Comparison of ENCODE assay signal across 13 cellular contexts in the genomic region with DNA sequence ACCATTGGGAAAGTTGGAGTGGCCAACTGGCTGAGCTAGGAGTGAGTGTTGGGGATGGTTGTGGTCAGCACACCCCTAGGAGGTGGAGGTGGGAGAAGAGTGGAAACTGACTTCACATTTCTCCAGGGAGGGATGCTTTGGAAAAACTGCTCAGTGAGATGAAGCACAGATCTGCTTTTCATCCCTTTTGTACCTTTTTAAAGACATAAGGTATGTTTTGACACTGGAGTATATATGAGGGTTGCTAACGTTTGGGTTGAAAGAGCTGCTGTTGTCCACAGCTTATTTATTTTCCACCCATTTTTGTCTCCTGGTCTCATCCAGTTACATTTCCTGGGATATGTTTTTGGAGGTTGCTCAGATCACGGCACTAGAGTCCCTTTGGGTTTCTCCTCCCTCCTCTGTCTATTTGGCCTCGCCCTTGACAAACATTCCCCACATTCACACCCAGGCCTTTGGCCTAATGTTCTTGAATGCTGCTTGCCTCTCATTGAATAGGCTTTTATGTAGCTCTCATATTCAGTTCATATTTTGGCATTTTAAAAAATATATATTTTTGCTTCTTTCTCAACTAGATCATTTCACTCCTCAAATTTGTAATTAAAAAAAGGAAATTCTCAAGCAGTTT. TPM values are rescaled to one million over a fixed set of nuclear protein-coding genes. Genes with fewer than 3 reads are reported as not detected.
DNase-seq lines count a peak whose midpoint lies in the region; ATAC-seq and TF ChIP-seq lines count a peak whose summit lies in the region.
"Had no signal": no experiment of that assay in that cellular context is flagged by ENCODE, and none has a peak within 500 bp of the region (broad histone marks: within the 10 kb centered on the region; RNA-seq: fewer than 3 reads in every experiment).

No MANE protein-coding gene starts in this region.

- H3K4me1 ChIP-seq in CD8-positive, alpha-beta T cell (ENCODE audit: insufficient read depth, low read length): peaks cover 3% of the 10 kb centered on the region
- H3K4me1 ChIP-seq in OCI-LY1 (ENCODE audit: insufficient read depth, low read length, severe bottlenecking) (peaks cover 96% of the 10 kb centered on the region), esophagus (ENCODE audit: control insufficient read depth in 2 of 2, insufficient read depth in 2 of 2, low read length in 1 of 2) (peaks cover 0 to 17% of the 10 kb centered on the region in 2 donors), psoas muscle (peaks cover 29% of the 10 kb centered on the region)
- H3K4me1 ChIP-seq: parathyroid adenoma had no signal

- H4K20me1 ChIP-seq in OCI-LY1 (ENCODE audit: insufficient read depth, low read length): no peaks in the 10 kb centered on the region

- DNase-seq in CD8-positive, alpha-beta T cell: no peak
- DNase-seq in neural crest cell (ENCODE audit: low read depth, low spot score) (no peak), SIG-M5 (lab: John Stamatoyannopoulos, UW) (no peak), foreskin melanocyte (no peak), amniotic stem cell (lab: John Stamatoyannopoulos, UW) (no peak), psoas muscle (no peak)
- DNase-seq: activated naive CD8-positive, alpha-beta T cell treated with anti-CD3 and anti-CD28 coated beads, Interleukin-2, amount 10 ng/mL, durations not matched to agents 7 days and 5 days; CD4-positive, CD25-positive, alpha-beta regulatory T cell; IMR-90 had no signal

- 28 to 32% methylated on average over 3 of the region's 3 CpGs for WGBS in esophagus, 2 donors
- 45 to 69% (median 46%) methylated on average over 3 of the region's 3 CpGs for WGBS in psoas muscle, 3 donors

- no peaks in the 10 kb centered on the region for H3K9me2 ChIP-seq in OCI-LY1 (ENCODE audit: low read depth, low read length)

- H3K4me3 ChIP-seq in CD8-positive, alpha-beta T cell (ENCODE audit: low read depth, low read length): no peak overlapping the region
- H3K4me3 ChIP-seq in OCI-LY1 (ENCODE audit: low read depth, low read length, poor library complexity, severe bottlenecking): peak overlapping the region; percentile 7
- H3K4me3 ChIP-seq in esophagus (ENCODE audit: low read depth in 1 of 2, low read length in 2 of 2): no peak overlapping the region
- H3K4me3 ChIP-seq in psoas muscle: no peak overlapping the region

- no peaks in the 10 kb centered on the region for H3K27me3 ChIP-seq in CD8-positive, alpha-beta T cell (ENCODE audit: insufficient read depth, low read length)
- no peaks in the 10 kb centered on the region for H3K27me3 ChIP-seq in OCI-LY1 (ENCODE audit: insufficient read depth, low read length)
- no peaks in the 10 kb centered on the region for H3K27me3 ChIP-seq in esophagus (ENCODE audit: control insufficient read depth in 1 of 2, insufficient read depth in 2 of 2, low read length in 2 of 2)
- no peaks in the 10 kb centered on the region for H3K27me3 ChIP-seq in psoas muscle (ENCODE audit: insufficient read depth in 3 of 3, low read length in 2 of 3)

- 0 out of 2 replicates have a peak, but pooled peaks cover 2% of the 10 kb centered on the region for H3F3A ChIP-seq in OCI-LY1 (ENCODE audit: insufficient read depth, low read length)

- POLR2A ChIA-PET in CD8-positive, alpha-beta T cell (lab: Charles Lee): no interaction called here

- CTCF ChIA-PET in CD8-positive, alpha-beta T cell (lab: Charles Lee): interaction anchor here (1.1 to 4.4 kb wide), 4 partner anchors 10 to 144 kb away, joined by 4 to 16 read pairs (median 6); no protein-coding TSS in a partner anchor

- no peak overlapping the region for H2AFZ ChIP-seq in OCI-LY1 (ENCODE audit: low read length)
- H2AFZ ChIP-seq: parathyroid adenoma had no signal

- no peaks in the 10 kb centered on the region for H3K27me3 Mint-ChIP-seq in CD8-positive, alpha-beta T cell (ENCODE audit: low read depth)
- H3K27me3 Mint-ChIP-seq in neural crest cell (ENCODE audit: low read depth): no peaks in the 10 kb centered on the region
- H3K27me3 Mint-ChIP-seq: activated naive CD8-positive, alpha-beta T cell treated with anti-CD3 and anti-CD28 coated beads, Interleukin-2, amount 10 ng/mL, durations not matched to agents 7 days and 5 days; CD4-positive, CD25-positive, alpha-beta regulatory T cell had no signal

- peak overlapping the region; percentile 46 for H3K4me2 ChIP-seq in OCI-LY1 (ENCODE audit: low read length)

- peaks cover 3% of the 10 kb centered on the region for H3K36me3 ChIP-seq in CD8-positive, alpha-beta T cell (ENCODE audit: insufficient read depth, low read length)
- H3K36me3 ChIP-seq in OCI-LY1 (ENCODE audit: insufficient read depth, low read length): peaks cover 85% of the 10 kb centered on the region
- H3K36me3 ChIP-seq in esophagus (ENCODE audit: control insufficient read depth in 2 of 2, insufficient read depth in 2 of 2, low read length in 1 of 2): peaks cover 0 to 6% of the 10 kb centered on the region in 2 donors
- peaks cover 1 to 14% of the 10 kb centered on the region in 2 donors for H3K36me3 ChIP-seq in psoas muscle (ENCODE audit: insufficient read depth in 1 of 2, low read depth in 1 of 2)

- no peaks in the 10 kb centered on the region for H3K9me3 ChIP-seq in CD8-positive, alpha-beta T cell (ENCODE audit: low read length)
- no peaks in the 10 kb centered on the region for H3K9me3 ChIP-seq in OCI-LY1 (ENCODE audit: low read length)
- H3K9me3 ChIP-seq in esophagus (ENCODE audit: control insufficient read depth in 2 of 2, insufficient read depth in 1 of 2, low read depth in 1 of 2, low read length in 1 of 2): no peaks in the 10 kb centered on the region
- H3K9me3 ChIP-seq in psoas muscle: no peaks in the 10 kb centered on the region

- TF ChIP-seq CTCF in CD8-positive, alpha-beta T cell (IDR thresholded peaks at IDR 0.05): no peak
- TF ChIP-seq CTCF in OCI-LY1 (IDR thresholded peaks at IDR 0.05; ENCODE audit: low read length): no peak
- TF ChIP-seq CTCF in neural crest cell (conservative IDR thresholded peaks at IDR 0.05): no peak
- no peak for TF ChIP-seq CTCF in psoas muscle (IDR thresholded peaks at IDR 0.05)

- peaks cover 70% of the 10 kb centered on the region for H3K4me1 Mint-ChIP-seq in CD8-positive, alpha-beta T cell (ENCODE audit: low read depth)
- H3K4me1 Mint-ChIP-seq in neural crest cell: peaks cover 56% of the 10 kb centered on the region

- H3K27ac ChIP-seq in CD8-positive, alpha-beta T cell (ENCODE audit: low read depth, low read length): no peak overlapping the region
- H3K27ac ChIP-seq in OCI-LY1 (ENCODE audit: low read depth, low read length, poor library complexity, severe bottlenecking): peak overlapping the region; percentile 42
- H3K27ac ChIP-seq in esophagus (ENCODE audit: low read depth in 2 of 2, low read length in 1 of 2): peak overlapping the region; percentile 84 to 94
- no peak overlapping the region for H3K27ac ChIP-seq in psoas muscle
- H3K27ac ChIP-seq: parathyroid adenoma had no signal

- peak overlapping the region; percentile 42 for H3K27ac Mint-ChIP-seq in CD8-positive, alpha-beta T cell
- H3K27ac Mint-ChIP-seq in neural crest cell (ENCODE audit: unreplicated experiment): peak overlapping the region; percentile 54
- H3K27ac Mint-ChIP-seq: activated naive CD8-positive, alpha-beta T cell treated with anti-CD3 and anti-CD28 coated beads, Interleukin-2, amount 10 ng/mL, durations not matched to agents 7 days and 5 days had no signal

- no peak overlapping the region for H3K4me3 Mint-ChIP-seq in CD8-positive, alpha-beta T cell
- no peak overlapping the region for H3K4me3 Mint-ChIP-seq in neural crest cell
- H3K4me3 Mint-ChIP-seq: activated naive CD8-positive, alpha-beta T cell treated with anti-CD3 and anti-CD28 coated beads, Interleukin-2, amount 10 ng/mL, durations not matched to agents 7 days and 5 days had no signal

- no peak for ATAC-seq in CD8-positive, alpha-beta T cell
- no peak for ATAC-seq in psoas muscle
- ATAC-seq: activated CD4-positive, CD25-positive, alpha-beta regulatory T cell treated with anti-CD3 and anti-CD28 coated beads, Interleukin-2, amount 50 U/mL, for 24 hours had no signal

- H3K79me2 ChIP-seq in OCI-LY1 (ENCODE audit: insufficient read depth, low read length): peaks cover 97% of the 10 kb centered on the region
- H3K79me2 ChIP-seq: parathyroid adenoma had no signal

- H3K36me3 Mint-ChIP-seq in CD8-positive, alpha-beta T cell: peaks cover 40% of the 10 kb centered on the region
- H3K36me3 Mint-ChIP-seq in neural crest cell (ENCODE audit: low read depth): peaks cover 21% of the 10 kb centered on the region

- no peak overlapping the region; the same call in 1 of the 2 replicates for H3K9ac ChIP-seq in OCI-LY1 (ENCODE audit: low read length)
- H3K9ac ChIP-seq: parathyroid adenoma had no signal

- H3K9me3 Mint-ChIP-seq in CD8-positive, alpha-beta T cell: no peaks in the 10 kb centered on the region
- no peaks in the 10 kb centered on the region for H3K9me3 Mint-ChIP-seq in neural crest cell
- H3K9me3 Mint-ChIP-seq: activated naive CD8-positive, alpha-beta T cell treated with anti-CD3 and anti-CD28 coated beads, Interleukin-2, amount 10 ng/mL, durations not matched to agents 7 days and 5 days; CD4-positive, CD25-positive, alpha-beta regulatory T cell had no signal

- intact Hi-C loops in CD8-positive, alpha-beta T cell (cut with DNase I, micrococcal nuclease): no loop called here
- intact Hi-C loops in psoas muscle (cut with DNase I): no loop called here

RNA-seq across cellular contexts. Expression of gene SREBF2, which starts 8.3 kb away (rescaled TPM):
- 100 to 1,000 TPM; 109 to 122 TPM for total RNA-seq in CD8-positive, alpha-beta T cell
- polyA plus RNA-seq in esophagus (10 to 100 TPM; 66.4 to 76.4 TPM), psoas muscle (10 to 100 TPM; 21.0 to 24.1 (median 23.8) TPM)
- total RNA-seq in neural crest cell (194 and 209 TPM in 2 replicates), psoas muscle (10 to 100 TPM; 36.3 to 47.0 (median 43.6) TPM)

RNA-seq across cellular contexts. Expression of gene CCDC134, which starts 40.7 kb away (rescaled TPM):
- total RNA-seq in CD8-positive, alpha-beta T cell: 10 to 100 TPM; 19.1 to 22.5 TPM
- polyA plus RNA-seq in esophagus (1 to 10 TPM; 1.5 to 1.9 TPM), psoas muscle (1 to 10 TPM; 2.2 to 7.8 (median 3.9) TPM)
- total RNA-seq in neural crest cell (23.0 and 26.0 TPM in 2 replicates), psoas muscle (1 to 10 TPM; 2.8 to 7.7 (median 5.5) TPM)

Comparison
In these comparisons a context has a peak if more than half of its experiments do, and no peak if none do; other contexts are left out.
1. H3K27ac ChIP-seq: peak in OCI-LY1 (single experiment) and esophagus (2 of 2); none in CD8-positive, alpha-beta T cell (single experiment) and psoas muscle (single experiment).